ENCODE assay signal across 19 cellular contexts in the genomic region with DNA sequence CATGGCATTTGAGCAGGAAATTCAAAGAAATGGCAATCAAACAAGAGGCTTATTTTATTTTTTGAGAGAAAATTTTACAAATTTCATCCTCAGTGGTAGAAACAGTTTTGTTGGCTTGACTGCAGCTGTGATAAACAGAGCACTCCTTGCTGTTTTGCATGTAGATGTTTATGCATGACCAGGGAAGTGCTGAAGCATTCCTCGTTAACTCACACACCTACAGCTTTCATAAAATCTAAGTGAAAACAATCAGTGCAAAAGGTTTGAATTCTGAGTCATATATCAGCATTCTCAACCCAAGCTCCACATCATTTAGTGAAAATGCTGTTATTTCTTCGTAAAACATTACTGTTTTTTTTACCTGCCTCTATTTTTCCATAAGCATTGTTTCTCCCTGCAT.
DNase-seq lines count a peak whose midpoint lies in the region; ATAC-seq, FAIRE-seq and TF ChIP-seq lines count a peak whose summit lies in the region.
"Had no signal": no experiment of that assay in that cellular context is flagged by ENCODE, and none has a peak within 500 bp of the region (broad histone marks: within the 10 kb centered on the region; RNA-seq: fewer than 3 reads in every experiment).

No MANE protein-coding gene starts in this region.

- H3K27ac Mint-ChIP-seq in naive B cell: peak overlapping the region in 2 of 6 donors; percentile 34 to 56
- no peak overlapping the region for H3K27ac Mint-ChIP-seq in stimulated activated effector memory CD8-positive, alpha-beta T cell treated with anti-CD3 and anti-CD28 coated beads, Interleukin-12 subunit alpha, Interleukin-12 subunit beta, amount 100 ng/mL, for 72 hours
- H3K27ac Mint-ChIP-seq: CD14-positive monocyte; CD8-positive, alpha-beta T cell had no signal

- intact Hi-C loops in mammary epithelial cell (cut with micrococcal nuclease): no loop called here

- H3K9me3 ChIP-seq in mammary epithelial cell (replicated peaks; ENCODE audit: insufficient read depth, low read length) (no peaks in the 10 kb centered on the region), small intestine (ENCODE audit: control insufficient read depth, low read depth) (no peaks in the 10 kb centered on the region)
- H3K9me3 ChIP-seq: A549 had no signal

- no peak overlapping the region for H2AFZ ChIP-seq in mammary epithelial cell (ENCODE audit: low read depth, low read length)

- peaks cover 0 to 7% of the 10 kb centered on the region in 2 donors for H3K36me3 Mint-ChIP-seq in naive B cell
- no peaks in the 10 kb centered on the region for H3K36me3 Mint-ChIP-seq in stimulated activated effector memory CD8-positive, alpha-beta T cell treated with anti-CD3 and anti-CD28 coated beads, Interleukin-12 subunit alpha, Interleukin-12 subunit beta, amount 100 ng/mL, for 72 hours
- H3K36me3 Mint-ChIP-seq: CD14-positive monocyte; CD8-positive, alpha-beta T cell had no signal

- peaks cover 0 to 22% (median 14%) of the 10 kb centered on the region in 3 donors for H3K27me3 Mint-ChIP-seq in naive B cell

- H3K36me3 ChIP-seq in mammary epithelial cell (ENCODE audit: insufficient read depth, low read length) (no peaks in the 10 kb centered on the region), small intestine (ENCODE audit: control insufficient read depth in 2 of 2, insufficient read depth in 2 of 2, low read length in 2 of 2) (no peaks in the 10 kb centered on the region)

- H3K79me2 ChIP-seq in mammary epithelial cell (ENCODE audit: insufficient read depth, low read length): no peaks in the 10 kb centered on the region

- dilution Hi-C loops in mammary epithelial cell (cut with HindIII; ENCODE audit: low sequenced_read_pairs): no loop called here

- no peak overlapping the region for H3K9ac ChIP-seq in mammary epithelial cell (ENCODE audit: insufficient read depth, low read length)

- TF ChIP-seq CTCF in mammary epithelial cell (conservative IDR thresholded peaks at IDR 0.05 in 1 of 2, IDR thresholded peaks at IDR 0.05 in 1 of 2; ENCODE audit: extremely low read depth in 1 of 2, insufficient read depth in 1 of 2, low read depth in 1 of 2, low read length in 2 of 2): no peak

- H4K20me1 ChIP-seq in mammary epithelial cell (ENCODE audit: insufficient read depth, low read length): no peaks in the 10 kb centered on the region

- DNase-seq in astrocyte of the hippocampus (ENCODE audit: low read depth, low spot score) (peak; percentile 29), naive B cell (no peak), mammary epithelial cell (no peak), small intestine (no peak)
- DNase-seq in stimulated activated effector memory CD8-positive, alpha-beta T cell treated with anti-CD3 and anti-CD28 coated beads, Interleukin-12 subunit alpha, Interleukin-12 subunit beta, amount 100 ng/mL, for 72 hours (ENCODE audit: low spot score in 2 of 2): no peak
- DNase-seq: CD8-positive, alpha-beta T cell; COR-L47; DND-41; GDM1; IMR-90; KG1 had no signal

- H3K4me2 ChIP-seq in mammary epithelial cell (ENCODE audit: insufficient read depth, low read depth, low read length): no peak overlapping the region
- H3K4me2 ChIP-seq: A549 had no signal

- in situ Hi-C loops in mammary epithelial cell (cut with MboI; ENCODE audit: low sequenced_read_pairs in 2 of 2): loop anchor here in 1 of 2 donors (10.0 kb wide), 1 partner anchor 109 kb away; no protein-coding TSS in a partner anchor

- FAIRE-seq in small intestine (lab: Jason Lieb, UNC): no peak
- FAIRE-seq: A549, GM12892, GM19239, H54 had no signal

- CTCF ChIA-PET in mammary epithelial cell (lab: Charles Lee; ENCODE audit: low non-redundant PET): no interaction called here

- H3K4me1 ChIP-seq in mammary epithelial cell (ENCODE audit: insufficient read depth, low read length) (peaks cover 7% of the 10 kb centered on the region), small intestine (ENCODE audit: control insufficient read depth in 2 of 2, insufficient read depth in 1 of 2, low read depth in 1 of 2, low read length in 1 of 2) (no peaks in the 10 kb centered on the region)

- ATAC-seq in HG02884 (IDR thresholded peaks at IDR 0.05; ENCODE audit: unreplicated experiment): peak; percentile 50
- peak; percentile 32 to 54 for ATAC-seq in naive B cell (ENCODE audit: low read depth in 2 of 2)
- ATAC-seq in GM21515 (IDR thresholded peaks at IDR 0.05; ENCODE audit: unreplicated experiment): no peak
- ATAC-seq in stimulated activated effector memory CD8-positive, alpha-beta T cell treated with anti-CD3 and anti-CD28 coated beads, Interleukin-12 subunit alpha, Interleukin-12 subunit beta, amount 100 ng/mL, for 72 hours: no peak
- ATAC-seq: A549; CD8-positive, alpha-beta T cell had no signal

- H3K4me1 Mint-ChIP-seq in naive B cell: peaks cover 0 to 4% (median 4%) of the 10 kb centered on the region in 3 donors
- H3K4me1 Mint-ChIP-seq in stimulated activated effector memory CD8-positive, alpha-beta T cell treated with anti-CD3 and anti-CD28 coated beads, Interleukin-12 subunit alpha, Interleukin-12 subunit beta, amount 100 ng/mL, for 72 hours: no peaks in the 10 kb centered on the region
- H3K4me1 Mint-ChIP-seq: CD14-positive monocyte had no signal

- H3K27me3 ChIP-seq in mammary epithelial cell (ENCODE audit: insufficient read depth, low read length) (no peaks in the 10 kb centered on the region), small intestine (ENCODE audit: control insufficient read depth in 2 of 2, insufficient read depth in 2 of 2, low read length in 2 of 2) (no peaks in the 10 kb centered on the region)

- BruUV-seq in mammary epithelial cell (replicated peaks; lab: Mats Ljungman, UMichigan): no TSS peak

- H3K27ac ChIP-seq in mammary epithelial cell (ENCODE audit: insufficient read depth, low read depth, low read length) (no peak overlapping the region), small intestine (ENCODE audit: low read depth in 1 of 2, low read length in 1 of 2) (no peak overlapping the region)
- H3K27ac ChIP-seq: A549, HL-60 had no signal

- H3K9me3 Mint-ChIP-seq in naive B cell: peaks cover 0 to 4% (median 0%) of the 10 kb centered on the region in 7 donors
- no peaks in the 10 kb centered on the region for H3K9me3 Mint-ChIP-seq in stimulated activated effector memory CD8-positive, alpha-beta T cell treated with anti-CD3 and anti-CD28 coated beads, Interleukin-12 subunit alpha, Interleukin-12 subunit beta, amount 100 ng/mL, for 72 hours
- H3K9me3 Mint-ChIP-seq: CD8-positive, alpha-beta T cell had no signal

- 72% methylated on average over 2 of the region's 2 CpGs for WGBS in mammary epithelial cell (ENCODE audit: low coverage, missing lambda C conversion rate)
- WGBS in small intestine, 3 donors: 65 to 80% (median 67%) methylated on average over 2 of the region's 2 CpGs

- H3K4me3 Mint-ChIP-seq in naive B cell: peak overlapping the region in 1 of 8 donors; percentile 25
- H3K4me3 Mint-ChIP-seq in stimulated activated effector memory CD8-positive, alpha-beta T cell treated with anti-CD3 and anti-CD28 coated beads, Interleukin-12 subunit alpha, Interleukin-12 subunit beta, amount 100 ng/mL, for 72 hours: no peak overlapping the region
- H3K4me3 Mint-ChIP-seq: CD14-positive monocyte; CD8-positive, alpha-beta T cell had no signal

- no peak overlapping the region for H3K4me3 ChIP-seq in mammary epithelial cell (replicated peaks in 1 of 3; ENCODE audit: insufficient read depth in 1 of 3, low read depth in 2 of 3, low read length in 3 of 3)
- H3K4me3 ChIP-seq in small intestine (ENCODE audit: low read depth in 1 of 2, low read length in 2 of 2): no peak overlapping the region
- H3K4me3 ChIP-seq: A549 had no signal

Comparison
In these comparisons a context has a peak if more than half of its experiments do, and no peak if none do; other contexts are left out.
1. ATAC-seq: peak in HG02884 (single experiment) and naive B cell (2 of 2); none in GM21515 (single experiment) and stimulated activated effector memory CD8-positive, alpha-beta T cell treated with anti-CD3 and anti-CD28 coated beads, Interleukin-12 subunit alpha, Interleukin-12 subunit beta, amount 100 ng/mL, for 72 hours (single experiment).